Comparison of ENCODE assay signal across 22 cellular contexts in the genomic region with DNA sequence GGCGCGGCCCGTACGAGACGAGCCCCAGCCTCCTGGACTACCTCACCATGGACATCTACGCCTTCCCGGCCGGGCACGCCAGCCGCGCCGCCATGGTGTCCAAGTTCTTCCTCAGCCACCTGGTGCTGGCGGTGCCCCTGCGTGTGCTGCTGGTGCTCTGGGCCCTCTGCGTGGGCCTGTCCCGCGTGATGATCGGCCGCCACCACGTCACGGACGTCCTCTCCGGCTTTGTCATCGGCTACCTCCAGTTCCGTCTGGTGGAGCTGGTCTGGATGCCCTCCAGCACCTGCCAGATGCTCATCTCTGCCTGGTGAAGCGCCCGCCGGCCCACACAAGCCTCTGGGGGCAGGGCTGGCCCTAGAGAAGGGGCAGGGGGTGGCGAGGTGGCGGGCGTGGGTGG. TPM values are rescaled to one million over a fixed set of nuclear protein-coding genes. Genes with fewer than 3 reads are reported as not detected.
"Had no signal": no experiment of that assay in that cellular context is flagged by ENCODE, and none has a peak within 500 bp of the region (broad histone marks: within the 10 kb centered on the region; RNA-seq: fewer than 3 reads in every experiment).

No MANE protein-coding gene starts in this region.

- H3K27ac ChIP-seq: esophagus muscularis mucosa, foreskin keratinocyte, left lung, neutrophil, testis, uterus, WERI-Rb-1 had no signal

- ATAC-seq: activated CD4-positive, CD25-positive, alpha-beta regulatory T cell treated with anti-CD3 and anti-CD28 coated beads, Interleukin-2, amount 50 U/mL, for 24 hours; foreskin keratinocyte; left lung; stimulated activated naive CD8-positive, alpha-beta T cell treated with anti-CD3 and anti-CD28 coated beads, Interleukin-15, Interleukin-2, amounts not matched to agents 100 U/mL and 50 U/mL, for 24 hours had no signal

- H3K36me3 ChIP-seq: left lung, neutrophil, uterus, WERI-Rb-1 had no signal

- DNase-seq: activated CD4-positive, alpha-beta T cell treated with anti-CD3 and anti-CD28 coated beads for 48 hours; activated CD4-positive, alpha-beta T cell treated with anti-CD3 and anti-CD28 coated beads, Interleukin-2, amount 50 U/mL, for 48 hours; activated CD8-positive, alpha-beta memory T cell treated with anti-CD3 and anti-CD28 coated beads for 24 hours; activated effector memory CD4-positive, alpha-beta T cell treated with Interleukin-2 at 50 U/mL for 16 hours; activated naive CD4-positive, alpha-beta T cell treated with Interleukin-2 at 50 U/mL for 16 hours; anterior cingulate cortex; dermis blood vessel endothelial cell; effector CD4-positive, alpha-beta T cell; foreskin keratinocyte; kidney glomerular epithelial cell; left lung; retina; stimulated activated CD4-positive, alpha-beta T cell treated with anti-CD3 and anti-CD28 coated beads, Interleukin-2, amount 100 ng/mL, for 48 hours; stimulated activated naive CD8-positive, alpha-beta T cell treated with anti-CD3 and anti-CD28 coated beads, Interleukin-15, Interleukin-2, amounts not matched to agents 100 U/mL and 50 U/mL, for 24 hours; testis; uterus; WERI-Rb-1 had no signal

- H3K9me3 ChIP-seq: esophagus muscularis mucosa, left lung, neutrophil, testis, uterus had no signal

- H3K4me1 ChIP-seq: foreskin keratinocyte, left lung, testis, uterus had no signal

- H3K4me3 ChIP-seq: esophagus muscularis mucosa, left lung, testis, uterus had no signal

- H3K27me3 ChIP-seq: esophagus muscularis mucosa, left lung, testis, uterus had no signal

RNA-seq across cellular contexts. Expression of gene PLPP7, which starts 18.5 kb away (rescaled TPM):
- total RNA-seq: bronchial epithelial cell; foreskin keratinocyte; T-helper 1 cell treated with Interleukin-12 subunit alpha and Interleukin-12 subunit beta and Interleukin-4 antibody, amounts not matched to agents 30 ng/mL and 1 ng/mL, for 36 hours had no signal
- polyA plus RNA-seq: foreskin keratinocyte had no signal
